1 cellular context compared by ENCODE assay signal in genomic region chr17:35498429-35499178, GRCh38.
TF ChIP-seq lines count a peak whose summit lies in the region.

No MANE protein-coding gene starts in this region.

TF ChIP-seq in K562, 482 proteins besides CTCF, POLR2A, EP300 and RAD21:
- TF ChIP-seq BRF1 (IDR thresholded peaks at IDR 0.05; ENCODE audit: borderline replicate concordance, extremely low read depth, insufficient read length) (no peak), NCOA6 (IDR thresholded peaks at IDR 0.05) (no peak), TAF1 (IDR thresholded peaks at IDR 0.05; ENCODE audit: control insufficient read depth, extremely low read depth, insufficient read depth, low read length, severe bottlenecking) (no peak), FOSL1 (tag; conservative IDR thresholded peaks at IDR 0.05) (no peak), RFX1 (IDR thresholded peaks at IDR 0.05) (no peak), ZNF449 (CRISPR knock-in tag; IDR thresholded peaks at IDR 0.05) (no peak), MBD2 (IDR thresholded peaks at IDR 0.05; ENCODE audit: borderline replicate concordance, low read depth) (no peak), ZNF507 (tag; conservative IDR thresholded peaks at IDR 0.05) (no peak), NONO (IDR thresholded peaks at IDR 0.05; ENCODE audit: low read depth in 2 of 2, low read length in 1 of 2) (no peak), ZBTB34 (CRISPR knock-in tag; IDR thresholded peaks at IDR 0.05) (no peak), PML (IDR thresholded peaks at IDR 0.05; ENCODE audit: low read length) (no peak)
TF ChIP-seq in K562: peak in this region for 0.
